Comparison of ENCODE assay signal across 17 cellular contexts in genomic region chr6:164534070-164534766, GRCh38.
DNase-seq lines count a peak whose midpoint lies in the region; ATAC-seq and TF ChIP-seq lines count a peak whose summit lies in the region.
"Had no signal": no experiment of that assay in that cellular context is flagged by ENCODE, and none has a peak within 500 bp of the region (broad histone marks: within the 10 kb centered on the region; RNA-seq: fewer than 3 reads in every experiment).

No MANE protein-coding gene starts in this region.

- H3K36me3 ChIP-seq in heart left ventricle (no peaks in the 10 kb centered on the region), ovary (no peaks in the 10 kb centered on the region)
- H3K36me3 ChIP-seq: BLaER1 had no signal

- DNase-seq in heart left ventricle, result no peak
- no peak for DNase-seq in left cardiac atrium
- no peak for DNase-seq in neural crest cell (ENCODE audit: low read depth, low spot score)
- no peak for DNase-seq in OCI-M1 (lab: John Stamatoyannopoulos, UW)
- no peak for DNase-seq in ovary
- DNase-seq: Caco-2; CD4-positive, CD25-positive, alpha-beta regulatory T cell; CD8-positive, alpha-beta T cell; DMS153; DND-41; GM23248; H7; HCEC 1CT had no signal

- TF ChIP-seq POLR2A in heart left ventricle (IDR thresholded peaks at IDR 0.05) (no peak), ovary (IDR thresholded peaks at IDR 0.05) (no peak)

- H3K27me3 ChIP-seq in heart left ventricle (no peaks in the 10 kb centered on the region), ovary (no peaks in the 10 kb centered on the region)
- H3K27me3 ChIP-seq: BLaER1 had no signal

- H3K27ac Mint-ChIP-seq in brain (peak overlapping the region in 3 of 5 experiments; percentile 8 to 83 (median 67)), neural crest cell (ENCODE audit: unreplicated experiment) (peak overlapping the region; percentile 4)
- H3K27ac Mint-ChIP-seq: B cell; CD4-positive, CD25-positive, alpha-beta regulatory T cell; CD8-positive, alpha-beta T cell had no signal

- no peak for TF ChIP-seq EP300 in ovary (IDR thresholded peaks at IDR 0.05)

- H3K27me3 Mint-ChIP-seq in brain, result no peaks in the 10 kb centered on the region
- H3K27me3 Mint-ChIP-seq in neural crest cell (ENCODE audit: low read depth), result no peaks in the 10 kb centered on the region
- H3K27me3 Mint-ChIP-seq: B cell; CD4-positive, CD25-positive, alpha-beta regulatory T cell had no signal

- no peaks in the 10 kb centered on the region for H3K36me3 Mint-ChIP-seq in brain
- peaks cover 2% of the 10 kb centered on the region for H3K36me3 Mint-ChIP-seq in neural crest cell (ENCODE audit: low read depth)
- H3K36me3 Mint-ChIP-seq: CD4-positive, CD25-positive, alpha-beta regulatory T cell; CD8-positive, alpha-beta T cell had no signal

- WGBS in heart left ventricle, 4 donors, result 54 to 63% (median 60%) methylated on average over 10 of the region's 10 CpGs
- 83 to 92% (median 88%) methylated on average over 10 of the region's 10 CpGs for WGBS in ovary, 3 donors

- H3K4me1 Mint-ChIP-seq in brain (peaks cover 25% of the 10 kb centered on the region), neural crest cell (peaks cover 11% of the 10 kb centered on the region)
- H3K4me1 Mint-ChIP-seq: B cell; CD4-positive, CD25-positive, alpha-beta regulatory T cell had no signal

- peak; percentile 55 to 83 (median 64) for ATAC-seq in heart left ventricle
- ATAC-seq in left cardiac atrium, result no peak
- ATAC-seq: CD8-positive, alpha-beta T cell had no signal

- H3K4me1 ChIP-seq in heart left ventricle (peaks cover 0 to 16% (median 3%) of the 10 kb centered on the region in 12 donors), ovary (ENCODE audit: insufficient read depth) (no peaks in the 10 kb centered on the region)
- H3K4me1 ChIP-seq: BLaER1, Caco-2 had no signal

- H3K9me3 Mint-ChIP-seq in brain (peaks cover 0 to 17% (median 2%) of the 10 kb centered on the region in 5 experiments), neural crest cell (no peaks in the 10 kb centered on the region)

- H3K9me3 ChIP-seq in heart left ventricle (peaks cover 0 to 8% (median 0%) of the 10 kb centered on the region in 12 donors), ovary (no peaks in the 10 kb centered on the region)
- H3K9me3 ChIP-seq: BLaER1, Caco-2 had no signal

- H3K27ac ChIP-seq in heart left ventricle (peak overlapping the region in 5 of 12 donors; percentile 5 to 46 (median 15)), ovary (no peak overlapping the region)
- H3K27ac ChIP-seq: BLaER1, C4-2B, GM23248 had no signal

- no peak overlapping the region for H3K4me3 Mint-ChIP-seq in brain
- H3K4me3 Mint-ChIP-seq in neural crest cell, result no peak overlapping the region
- H3K4me3 Mint-ChIP-seq: B cell; CD4-positive, CD25-positive, alpha-beta regulatory T cell; CD8-positive, alpha-beta T cell had no signal

- no peak for TF ChIP-seq CTCF in heart left ventricle (IDR thresholded peaks at IDR 0.05)
- no peak for TF ChIP-seq CTCF in brain (conservative IDR thresholded peaks at IDR 0.05)
- no peak for TF ChIP-seq CTCF in neural crest cell (conservative IDR thresholded peaks at IDR 0.05)
- no peak for TF ChIP-seq CTCF in ovary (IDR thresholded peaks at IDR 0.05)

- H3K4me3 ChIP-seq in heart left ventricle (no peak overlapping the region), ovary (no peak overlapping the region)
- H3K4me3 ChIP-seq: BLaER1, GM23248 had no signal

- intact Hi-C loops in heart left ventricle (cut with DNase I) (no loop called here), left cardiac atrium (cut with DNase I) (no loop called here), ovary (cut with DNase I) (no loop called here)

Comparison
In these comparisons a context has a peak if more than half of its experiments do, and no peak if none do; other contexts are left out.
1. ATAC-seq: peak in heart left ventricle (4 of 4); none in left cardiac atrium (0 of 2).